Comparison of ENCODE assay signal across 21 cellular contexts in the genomic region with DNA sequence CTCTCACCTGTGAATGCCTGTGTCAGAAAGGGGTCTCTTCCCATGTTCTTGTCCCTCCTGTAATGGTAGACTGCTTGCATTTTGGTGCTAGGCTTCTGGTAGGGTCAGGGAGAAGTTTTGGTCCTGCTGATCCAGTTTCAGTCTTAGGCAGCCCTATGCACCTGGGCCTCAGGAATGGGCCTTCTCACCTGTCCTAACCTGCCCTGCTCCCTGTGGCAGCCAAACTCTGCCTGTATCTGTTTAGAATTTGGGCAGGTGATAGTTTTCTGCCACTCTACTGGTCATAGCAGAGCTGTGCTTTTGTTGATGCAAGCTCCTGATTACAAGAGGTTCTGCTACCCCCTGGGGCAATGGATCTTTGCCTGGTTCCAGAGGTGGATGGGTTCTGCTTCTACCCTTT.
DNase-seq lines count a peak whose midpoint lies in the region; ATAC-seq, FAIRE-seq and TF ChIP-seq lines count a peak whose summit lies in the region.
"Had no signal": no experiment of that assay in that cellular context is flagged by ENCODE, and none has a peak within 500 bp of the region (broad histone marks: within the 10 kb centered on the region; RNA-seq: fewer than 3 reads in every experiment).

No MANE protein-coding gene starts in this region.

- H2AK5ac ChIP-seq in H9 (ENCODE audit: insufficient read length, low read length): no peak overlapping the region

- H3K4me1 ChIP-seq in CD8-positive, alpha-beta T cell (ENCODE audit: insufficient read depth, low read length): peaks cover 31% of the 10 kb centered on the region
- H3K4me1 ChIP-seq in small intestine (ENCODE audit: control insufficient read depth in 2 of 2, insufficient read depth in 1 of 2, low read depth in 1 of 2, low read length in 1 of 2): no peaks in the 10 kb centered on the region
- no peaks in the 10 kb centered on the region for H3K4me1 ChIP-seq in H9 (ENCODE audit: insufficient read depth, low read length)
- H3K4me1 ChIP-seq: Caco-2 had no signal

- no peak overlapping the region for H2BK20ac ChIP-seq in H9 (ENCODE audit: low read depth, low read length, poor library complexity, severe bottlenecking)

- no peak for ATAC-seq in CD4-positive, alpha-beta T cell (ENCODE audit: poor library complexity)
- ATAC-seq in CD8-positive, alpha-beta T cell: no peak
- ATAC-seq in effector memory CD8-positive, alpha-beta T cell (replicated peaks): no peak
- ATAC-seq in naive thymus-derived CD8-positive, alpha-beta T cell: no peak
- no peak for ATAC-seq in HG03095 (IDR thresholded peaks at IDR 0.05; ENCODE audit: unreplicated experiment)
- ATAC-seq: HepG2 had no signal

- peaks cover 7% of the 10 kb centered on the region for H3K36me3 Mint-ChIP-seq in CD4-positive, alpha-beta T cell (ENCODE audit: low read depth)
- H3K36me3 Mint-ChIP-seq in CD8-positive, alpha-beta T cell: peaks cover 8% of the 10 kb centered on the region
- H3K36me3 Mint-ChIP-seq in effector memory CD8-positive, alpha-beta T cell (ENCODE audit: insufficient read depth): no peaks in the 10 kb centered on the region
- H3K36me3 Mint-ChIP-seq in naive thymus-derived CD8-positive, alpha-beta T cell: peaks cover 10 to 11% (median 10%) of the 10 kb centered on the region in 3 donors
- H3K36me3 Mint-ChIP-seq in H9 (ENCODE audit: insufficient read depth in 1 of 3, low read depth in 3 of 3): peaks cover 4 to 14% (median 6%) of the 10 kb centered on the region in 3 experiments; a peak in 5 of 7 replicates

- H3K27ac ChIP-seq in CD4-positive, alpha-beta T cell (ENCODE audit: low read depth, low read length): no peak overlapping the region
- no peak overlapping the region for H3K27ac ChIP-seq in CD8-positive, alpha-beta T cell (ENCODE audit: low read depth, low read length)
- H3K27ac ChIP-seq in small intestine (ENCODE audit: low read depth in 1 of 2, low read length in 1 of 2): no peak overlapping the region
- no peak overlapping the region for H3K27ac ChIP-seq in H9 (ENCODE audit: insufficient read length, low read depth, low read length)

- no peak overlapping the region for H4K91ac ChIP-seq in H9 (ENCODE audit: insufficient read length, low read depth, low read length)

- H3K4me3 ChIP-seq in CD8-positive, alpha-beta T cell (ENCODE audit: low read depth, low read length): no peak overlapping the region
- H3K4me3 ChIP-seq in small intestine (ENCODE audit: low read depth in 1 of 2, low read length in 2 of 2): no peak overlapping the region

- no peak overlapping the region for H3K4me2 ChIP-seq in H9 (ENCODE audit: insufficient read depth, insufficient read length, low read length)

- H3K23me2 ChIP-seq in H9 (ENCODE audit: insufficient read length, low read depth, low read length, poor library complexity, severe bottlenecking): no peaks in the 10 kb centered on the region

- H3K4ac ChIP-seq in H9 (ENCODE audit: low read depth, low read length): no peak overlapping the region

- POLR2A ChIA-PET in CD4-positive, alpha-beta T cell (lab: Charles Lee): no interaction called here
- POLR2A ChIA-PET in CD8-positive, alpha-beta T cell (lab: Charles Lee): no interaction called here
- POLR2A ChIA-PET in naive thymus-derived CD8-positive, alpha-beta T cell (lab: Charles Lee): no interaction called here

- no peaks in the 10 kb centered on the region for H3K27me3 ChIP-seq in CD4-positive, alpha-beta T cell (ENCODE audit: control insufficient read depth, insufficient read depth, low read length)
- no peaks in the 10 kb centered on the region for H3K27me3 ChIP-seq in CD8-positive, alpha-beta T cell (ENCODE audit: insufficient read depth, low read length)
- H3K27me3 ChIP-seq in small intestine (ENCODE audit: control insufficient read depth in 2 of 2, insufficient read depth in 2 of 2, low read length in 2 of 2) (no peaks in the 10 kb centered on the region), H9 (ENCODE audit: insufficient read depth, low read length) (peaks cover 29% of the 10 kb centered on the region; the same call in 1 of the 2 replicates)

- H3K18ac ChIP-seq in H9 (ENCODE audit: insufficient read length, low read depth, low read length): no peak overlapping the region

- H3K36me3 ChIP-seq in CD8-positive, alpha-beta T cell (ENCODE audit: insufficient read depth, low read length): no peaks in the 10 kb centered on the region
- H3K36me3 ChIP-seq in small intestine (ENCODE audit: control insufficient read depth in 2 of 2, insufficient read depth in 2 of 2, low read length in 2 of 2): no peaks in the 10 kb centered on the region

- H3K79me1 ChIP-seq in H9 (ENCODE audit: insufficient read depth, low read depth, low read length, poor library complexity, severe bottlenecking): no peaks in the 10 kb centered on the region

- FAIRE-seq in small intestine (lab: Jason Lieb, UNC): no peak
- FAIRE-seq: A204.1, GM18507, GM19239, HepG2, HTR-8/SVneo had no signal

- H3K56ac ChIP-seq in H9 (ENCODE audit: insufficient read length, low read depth, low read length): no peak overlapping the region

- H3K27ac Mint-ChIP-seq in CD4-positive, alpha-beta T cell: peak overlapping the region; percentile 43
- peak overlapping the region; percentile 64 for H3K27ac Mint-ChIP-seq in CD8-positive, alpha-beta T cell
- H3K27ac Mint-ChIP-seq in effector memory CD8-positive, alpha-beta T cell: peak overlapping the region; percentile 81 to 86
- H3K27ac Mint-ChIP-seq in naive thymus-derived CD8-positive, alpha-beta T cell: peak overlapping the region in 6 of 10 donors; percentile 11 to 72 (median 48)
- no peak overlapping the region for H3K27ac Mint-ChIP-seq in H9
- H3K27ac Mint-ChIP-seq: HFFc6 had no signal

- H2AFZ ChIP-seq in H9 (ENCODE audit: low read length): no peak overlapping the region

- H3K9me3 ChIP-seq in CD4-positive, alpha-beta T cell (ENCODE audit: control insufficient read depth, low read length): no peaks in the 10 kb centered on the region
- H3K9me3 ChIP-seq in CD8-positive, alpha-beta T cell (ENCODE audit: low read length): no peaks in the 10 kb centered on the region
- no peaks in the 10 kb centered on the region for H3K9me3 ChIP-seq in small intestine (ENCODE audit: control insufficient read depth, low read depth)
- no peaks in the 10 kb centered on the region for H3K9me3 ChIP-seq in H9 (ENCODE audit: control insufficient read depth, low read depth, low read length)

- peaks cover 90% of the 10 kb centered on the region for H3K4me1 Mint-ChIP-seq in CD4-positive, alpha-beta T cell (ENCODE audit: low read depth)
- peaks cover 76% of the 10 kb centered on the region for H3K4me1 Mint-ChIP-seq in CD8-positive, alpha-beta T cell (ENCODE audit: low read depth)
- H3K4me1 Mint-ChIP-seq in effector memory CD8-positive, alpha-beta T cell (ENCODE audit: low read depth in 2 of 2): peaks cover 47 to 86% of the 10 kb centered on the region in 2 donors
- peaks cover 45 to 85% (median 74%) of the 10 kb centered on the region in 4 donors for H3K4me1 Mint-ChIP-seq in naive thymus-derived CD8-positive, alpha-beta T cell
- peaks cover 37 to 41% of the 10 kb centered on the region in 2 experiments for H3K4me1 Mint-ChIP-seq in H9

- H2BK15ac ChIP-seq in H9 (ENCODE audit: low read depth, low read length): no peak overlapping the region

- H3K23ac ChIP-seq in H9 (ENCODE audit: insufficient read length, low read depth, low read length): no peak overlapping the region

- CTCF ChIA-PET in CD4-positive, alpha-beta T cell (lab: Charles Lee): interaction anchor here (0.6 kb wide), 1 partner anchor 163 kb away, joined by 3 read pairs; no protein-coding TSS in a partner anchor
- CTCF ChIA-PET in CD8-positive, alpha-beta T cell (lab: Charles Lee): no interaction called here

- no peaks in the 10 kb centered on the region for H3K79me2 ChIP-seq in H9 (ENCODE audit: insufficient read depth, low read length)

- intact Hi-C loops in CD4-positive, alpha-beta T cell (cut with DNase I, micrococcal nuclease): no loop called here
- intact Hi-C loops in CD8-positive, alpha-beta T cell (cut with DNase I, micrococcal nuclease): no loop called here

- no peak overlapping the region for H2BK120ac ChIP-seq in H9 (ENCODE audit: low read depth, low read length, poor library complexity, severe bottlenecking)

- H4K5ac ChIP-seq in H9 (ENCODE audit: insufficient read length, low read depth, low read length): no peak overlapping the region

- no peak overlapping the region for H2BK5ac ChIP-seq in H9 (ENCODE audit: insufficient read length, low read length)

- no peak overlapping the region for H3K4me3 Mint-ChIP-seq in CD4-positive, alpha-beta T cell
- H3K4me3 Mint-ChIP-seq in CD8-positive, alpha-beta T cell: no peak overlapping the region
- H3K4me3 Mint-ChIP-seq in effector memory CD8-positive, alpha-beta T cell: no peak overlapping the region
- H3K4me3 Mint-ChIP-seq in naive thymus-derived CD8-positive, alpha-beta T cell: peak overlapping the region in 2 of 10 donors; percentile 8 to 19
- no peak overlapping the region for H3K4me3 Mint-ChIP-seq in H9
- H3K4me3 Mint-ChIP-seq: B cell, HFFc6 had no signal

- no peaks in the 10 kb centered on the region for H3K27me3 Mint-ChIP-seq in CD4-positive, alpha-beta T cell
- no peaks in the 10 kb centered on the region for H3K27me3 Mint-ChIP-seq in CD8-positive, alpha-beta T cell (ENCODE audit: low read depth)
- no peaks in the 10 kb centered on the region for H3K27me3 Mint-ChIP-seq in effector memory CD8-positive, alpha-beta T cell
- no peaks in the 10 kb centered on the region for H3K27me3 Mint-ChIP-seq in naive thymus-derived CD8-positive, alpha-beta T cell
- peaks cover 85% of the 10 kb centered on the region for H3K27me3 Mint-ChIP-seq in H9 (ENCODE audit: low read depth)
- H3K27me3 Mint-ChIP-seq: B cell had no signal

- H3T11ph ChIP-seq in H9 (ENCODE audit: low read length): no peak overlapping the region

- H3K9me3 Mint-ChIP-seq in CD4-positive, alpha-beta T cell: peaks cover 4% of the 10 kb centered on the region
- peaks cover 9% of the 10 kb centered on the region for H3K9me3 Mint-ChIP-seq in CD8-positive, alpha-beta T cell
- H3K9me3 Mint-ChIP-seq in effector memory CD8-positive, alpha-beta T cell: peaks cover 0 to 3% of the 10 kb centered on the region in 2 donors
- peaks cover 2 to 25% (median 11%) of the 10 kb centered on the region in 9 donors for H3K9me3 Mint-ChIP-seq in naive thymus-derived CD8-positive, alpha-beta T cell
- peaks cover 15 to 17% of the 10 kb centered on the region in 2 experiments for H3K9me3 Mint-ChIP-seq in H9

- no peak overlapping the region for H2BK12ac ChIP-seq in H9 (ENCODE audit: insufficient read length, low read depth, low read length)

- no peak overlapping the region for H4K8ac ChIP-seq in H9 (replicated peaks; ENCODE audit: insufficient read length, low read depth, low read length)

- H3K14ac ChIP-seq in H9 (ENCODE audit: insufficient read depth, low read length): no peak overlapping the region

- DNase-seq in CD4-positive, alpha-beta T cell: no peak
- DNase-seq in CD8-positive, alpha-beta T cell: no peak
- DNase-seq in effector memory CD8-positive, alpha-beta T cell: no peak
- no peak for DNase-seq in naive thymus-derived CD8-positive, alpha-beta T cell
- DNase-seq in small intestine (no peak), H9 (no peak)
- DNase-seq: C1 segment of cervical spinal cord; Caco-2; CD8-positive, alpha-beta memory T cell; DMS53; GF-D8; GOT3; HCEC 1CT; HFFc6 had no signal

- no peak for TF ChIP-seq CTCF in CD4-positive, alpha-beta T cell (IDR thresholded peaks at IDR 0.05)
- TF ChIP-seq CTCF in CD8-positive, alpha-beta T cell (IDR thresholded peaks at IDR 0.05): no peak
- TF ChIP-seq CTCF in H9 (conservative IDR thresholded peaks at IDR 0.05): no peak

- no peaks in the 10 kb centered on the region for H4K20me1 ChIP-seq in H9 (ENCODE audit: control insufficient read depth, insufficient read depth, insufficient read length)

- H3K9ac ChIP-seq in H9 (ENCODE audit: extremely low read depth, insufficient read length, low read length): no peak overlapping the region

Comparison
In these comparisons a context has a peak if more than half of its experiments do, and no peak if none do; other contexts are left out.
1. H3K27ac Mint-ChIP-seq: peak in CD4-positive, alpha-beta T cell (single experiment), CD8-positive, alpha-beta T cell (single experiment), effector memory CD8-positive, alpha-beta T cell (2 of 2) and naive thymus-derived CD8-positive, alpha-beta T cell (6 of 10); none in H9 (0 of 3).